8 cellular contexts compared by ENCODE assay signal in the genomic region with DNA sequence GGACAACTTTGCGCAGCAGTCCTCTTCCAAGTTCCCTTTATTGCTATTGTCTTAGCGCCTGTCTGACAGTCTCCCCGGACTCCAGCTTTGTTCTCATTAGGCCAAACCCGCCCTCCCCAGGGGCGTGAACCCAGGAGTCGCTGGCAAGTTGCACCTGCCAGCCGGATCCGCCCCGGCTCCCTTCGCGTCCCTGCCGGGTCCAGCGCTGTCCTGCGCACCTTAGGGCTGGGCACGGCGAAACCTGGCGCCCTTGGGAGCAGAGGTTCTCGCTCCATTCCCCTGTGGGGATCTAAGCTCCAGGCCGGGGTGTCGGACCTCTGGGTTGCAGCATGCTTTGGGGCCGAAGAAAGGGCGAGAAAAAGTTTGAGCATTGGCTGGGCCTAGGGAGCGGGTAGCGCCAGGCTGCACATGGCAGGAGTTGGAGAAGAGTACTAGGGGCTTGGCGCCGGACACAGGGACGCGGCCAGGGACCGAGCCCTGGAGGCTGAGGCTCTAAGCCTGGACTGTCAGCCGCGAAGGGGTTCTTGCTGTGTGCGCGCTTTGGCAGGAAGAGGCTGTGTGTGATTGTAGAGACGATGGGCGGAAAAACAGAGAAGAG.
DNase-seq lines count a peak whose midpoint lies in the region; ATAC-seq and TF ChIP-seq lines count a peak whose summit lies in the region.

No MANE protein-coding gene starts in this region.

- peak overlapping the region in 1 of 10 donors; percentile 17 for H3K4me3 Mint-ChIP-seq in naive thymus-derived CD4-positive, alpha-beta T cell
- H3K4me3 Mint-ChIP-seq in activated naive CD4-positive, alpha-beta T cell treated with anti-CD3 and anti-CD28 coated beads for 36 hours: no peak overlapping the region

- CTCF ChIA-PET in naive thymus-derived CD4-positive, alpha-beta T cell (lab: Charles Lee): no interaction called here
- CTCF ChIA-PET in activated naive CD4-positive, alpha-beta T cell treated with anti-CD3 and anti-CD28 coated beads for 36 hours (lab: Charles Lee): no interaction called here

- TF ChIP-seq POLR2A in gastrocnemius medialis (IDR thresholded peaks at IDR 0.05): no peak

- H3K9me3 ChIP-seq in gastrocnemius medialis: no peaks in the 10 kb centered on the region
- no peaks in the 10 kb centered on the region for H3K9me3 ChIP-seq in naive thymus-derived CD4-positive, alpha-beta T cell (ENCODE audit: control insufficient read depth in 2 of 3, low read length in 3 of 3)

- H3K9me3 Mint-ChIP-seq in naive thymus-derived CD4-positive, alpha-beta T cell: peaks cover 0 to 23% (median 5%) of the 10 kb centered on the region in 11 donors
- H3K9me3 Mint-ChIP-seq in activated naive CD4-positive, alpha-beta T cell treated with anti-CD3 and anti-CD28 coated beads for 36 hours: peaks cover 2% of the 10 kb centered on the region

- H3K27me3 ChIP-seq in gastrocnemius medialis: no peaks in the 10 kb centered on the region
- H3K27me3 ChIP-seq in naive thymus-derived CD4-positive, alpha-beta T cell (ENCODE audit: control insufficient read depth in 2 of 2, insufficient read depth in 2 of 2, low read length in 2 of 2): peaks cover 0 to 3% of the 10 kb centered on the region in 2 donors

- peaks cover 37 to 54% (median 43%) of the 10 kb centered on the region in 5 donors for H3K27me3 Mint-ChIP-seq in naive thymus-derived CD4-positive, alpha-beta T cell
- H3K27me3 Mint-ChIP-seq in activated naive CD4-positive, alpha-beta T cell treated with anti-CD3 and anti-CD28 coated beads for 36 hours (ENCODE audit: low read depth): peaks cover 32% of the 10 kb centered on the region

- TF ChIP-seq CTCF in VCaP (conservative IDR thresholded peaks at IDR 0.05) (no peak), gastrocnemius medialis (IDR thresholded peaks at IDR 0.05 in 4 of 5, conservative IDR thresholded peaks at IDR 0.05 in 1 of 5) (no peak)

- intact Hi-C loops in gastrocnemius medialis (cut with DNase I; ENCODE audit: low total_unique reads): no loop called here
- intact Hi-C loops in naive thymus-derived CD4-positive, alpha-beta T cell (cut with micrococcal nuclease): no loop called here
- intact Hi-C loops in activated naive CD4-positive, alpha-beta T cell treated with anti-CD3 and anti-CD28 coated beads for 36 hours (cut with micrococcal nuclease): no loop called here

- in situ Hi-C loops in gastrocnemius medialis (cut with MboI; ENCODE audit: low sequenced_read_pairs in 4 of 4): no loop called here

- ATAC-seq in GM19395 (IDR thresholded peaks at IDR 0.05; ENCODE audit: unreplicated experiment) (peak; percentile 15), gastrocnemius medialis (peak; percentile 60 to 62), HG03342 (IDR thresholded peaks at IDR 0.05; ENCODE audit: unreplicated experiment) (no peak)
- no peak for ATAC-seq in naive thymus-derived CD4-positive, alpha-beta T cell

- peak overlapping the region; percentile 52; the same call in 1 of the 2 replicates for H3K27ac ChIP-seq in VCaP
- H3K27ac ChIP-seq in gastrocnemius medialis: no peak overlapping the region
- no peak overlapping the region for H3K27ac ChIP-seq in naive thymus-derived CD4-positive, alpha-beta T cell (ENCODE audit: low read depth, low read length)

- H3K4me3 ChIP-seq in iPS-11a (ENCODE audit: low read depth, low read length) (peak overlapping the region; percentile 41), gastrocnemius medialis (peak overlapping the region; percentile 61 to 82 (median 65))
- H3K4me3 ChIP-seq in naive thymus-derived CD4-positive, alpha-beta T cell (ENCODE audit: low read length): no peak overlapping the region

- POLR2A ChIA-PET in naive thymus-derived CD4-positive, alpha-beta T cell (lab: Charles Lee): no interaction called here

- no peaks in the 10 kb centered on the region for H3K36me3 ChIP-seq in gastrocnemius medialis
- H3K36me3 ChIP-seq in naive thymus-derived CD4-positive, alpha-beta T cell (ENCODE audit: control insufficient read depth in 2 of 3, insufficient read depth in 3 of 3, low read length in 3 of 3): no peaks in the 10 kb centered on the region

- H3K36me3 Mint-ChIP-seq in naive thymus-derived CD4-positive, alpha-beta T cell: peaks cover 0 to 8% (median 0%) of the 10 kb centered on the region in 5 donors
- no peaks in the 10 kb centered on the region for H3K36me3 Mint-ChIP-seq in activated naive CD4-positive, alpha-beta T cell treated with anti-CD3 and anti-CD28 coated beads for 36 hours (ENCODE audit: low read depth)

- H3K27ac Mint-ChIP-seq in naive thymus-derived CD4-positive, alpha-beta T cell: no peak overlapping the region
- no peak overlapping the region for H3K27ac Mint-ChIP-seq in activated naive CD4-positive, alpha-beta T cell treated with anti-CD3 and anti-CD28 coated beads for 36 hours

- peaks cover 0 to 4% (median 0%) of the 10 kb centered on the region in 7 donors for H3K4me1 Mint-ChIP-seq in naive thymus-derived CD4-positive, alpha-beta T cell
- H3K4me1 Mint-ChIP-seq in activated naive CD4-positive, alpha-beta T cell treated with anti-CD3 and anti-CD28 coated beads for 36 hours (ENCODE audit: low read depth): no peaks in the 10 kb centered on the region

- peaks cover 0 to 16% of the 10 kb centered on the region in 2 donors for H3K4me1 ChIP-seq in gastrocnemius medialis
- H3K4me1 ChIP-seq in naive thymus-derived CD4-positive, alpha-beta T cell (ENCODE audit: control insufficient read depth in 2 of 2, insufficient read depth in 2 of 2, low read length in 2 of 2): no peaks in the 10 kb centered on the region

- DNase-seq in gastrocnemius medialis: no peak
- DNase-seq in middle frontal gyrus (ENCODE audit: extremely low spot score, low spot score): no peak
- DNase-seq in naive thymus-derived CD4-positive, alpha-beta T cell: no peak
- no peak for DNase-seq in activated naive CD4-positive, alpha-beta T cell treated with anti-CD3 and anti-CD28 coated beads for 36 hours

Comparison
In these comparisons a context has a peak if more than half of its experiments do, and no peak if none do; other contexts are left out.
1. ATAC-seq: peak in GM19395 (single experiment) and gastrocnemius medialis (2 of 2); none in naive thymus-derived CD4-positive, alpha-beta T cell (single experiment) and HG03342 (single experiment).